ENCODE assay signal across 9 cellular contexts in genomic region chr9:16869140-16869903, GRCh38. TPM values are rescaled to one million over a fixed set of nuclear protein-coding genes. Genes with fewer than 3 reads are reported as not detected.
DNase-seq lines count a peak whose midpoint lies in the region; ATAC-seq and TF ChIP-seq lines count a peak whose summit lies in the region.
"Had no signal": no experiment of that assay in that cellular context is flagged by ENCODE, and none has a peak within 500 bp of the region (broad histone marks: within the 10 kb centered on the region; RNA-seq: fewer than 3 reads in every experiment).

No MANE protein-coding gene starts in this region.

- H3K4me3 ChIP-seq in choroid plexus epithelial cell (ENCODE audit: low read depth, low read length), result peak overlapping the region; percentile 85

- H3K27ac Mint-ChIP-seq in activated T-cell treated with anti-CD3 and anti-CD28 coated beads, Interleukin-2, amount 50 U/mL, for 24 hours, result no peak overlapping the region
- peak overlapping the region; percentile 48 for H3K27ac Mint-ChIP-seq in type B pancreatic cell

- H3K27me3 Mint-ChIP-seq in activated T-cell treated with anti-CD3 and anti-CD28 coated beads, Interleukin-2, amount 50 U/mL, for 4 hours (ENCODE audit: low read depth), result peaks cover 34% of the 10 kb centered on the region
- H3K27me3 Mint-ChIP-seq in activated T-cell treated with anti-CD3 and anti-CD28 coated beads, Interleukin-2, amount 50 U/mL, for 24 hours, result peaks cover 47% of the 10 kb centered on the region
- H3K27me3 Mint-ChIP-seq in type B pancreatic cell, result peaks cover 46% of the 10 kb centered on the region

- no peak for DNase-seq in activated T-cell treated with anti-CD3 and anti-CD28 coated beads, Interleukin-2, amount 50 U/mL, for 4 hours
- DNase-seq in activated T-cell treated with anti-CD3 and anti-CD28 coated beads, Interleukin-2, amount 50 U/mL, for 24 hours, result no peak
- DNase-seq in choroid plexus epithelial cell (ENCODE audit: low read depth) (peak; percentile 60), medulla oblongata (ENCODE audit: extremely low spot score) (peak; percentile 42), type B pancreatic cell (ENCODE audit: extremely low spot score, unreplicated experiment) (no peak)
- DNase-seq in stimulated activated CD4-positive, alpha-beta T cell treated with anti-CD3 and anti-CD28 coated beads, Interleukin-4, amount 100 ng/mL, for 1 hour, result no peak
- DNase-seq in stimulated activated CD4-positive, alpha-beta T cell treated with anti-CD3 and anti-CD28 coated beads, Interleukin-15, amount 100 ng/mL, for 24 hours, result no peak
- DNase-seq: effector CD8-positive, alpha-beta T cell had no signal

- ATAC-seq in activated T-cell treated with anti-CD3 and anti-CD28 coated beads, Interleukin-2, amount 50 U/mL, for 4 hours, result no peak
- ATAC-seq in GM18519 (IDR thresholded peaks at IDR 0.05; ENCODE audit: low FRiP score, unreplicated experiment), result no peak

- TF ChIP-seq CTCF in choroid plexus epithelial cell (conservative IDR thresholded peaks at IDR 0.05; ENCODE audit: low read depth, low read length) (no peak), type B pancreatic cell (conservative IDR thresholded peaks at IDR 0.05) (no peak)

- no peaks in the 10 kb centered on the region for H3K36me3 Mint-ChIP-seq in activated T-cell treated with anti-CD3 and anti-CD28 coated beads, Interleukin-2, amount 50 U/mL, for 4 hours (ENCODE audit: insufficient read depth)
- H3K36me3 Mint-ChIP-seq in activated T-cell treated with anti-CD3 and anti-CD28 coated beads, Interleukin-2, amount 50 U/mL, for 24 hours (ENCODE audit: low read depth), result no peaks in the 10 kb centered on the region
- H3K36me3 Mint-ChIP-seq in type B pancreatic cell, result no peaks in the 10 kb centered on the region

- no peaks in the 10 kb centered on the region for H3K9me3 Mint-ChIP-seq in activated T-cell treated with anti-CD3 and anti-CD28 coated beads, Interleukin-2, amount 50 U/mL, for 4 hours
- H3K9me3 Mint-ChIP-seq in activated T-cell treated with anti-CD3 and anti-CD28 coated beads, Interleukin-2, amount 50 U/mL, for 24 hours, result no peaks in the 10 kb centered on the region
- no peaks in the 10 kb centered on the region for H3K9me3 Mint-ChIP-seq in type B pancreatic cell

- peaks cover 8% of the 10 kb centered on the region for H3K4me1 Mint-ChIP-seq in activated T-cell treated with anti-CD3 and anti-CD28 coated beads, Interleukin-2, amount 50 U/mL, for 4 hours (ENCODE audit: low read depth)
- H3K4me1 Mint-ChIP-seq in activated T-cell treated with anti-CD3 and anti-CD28 coated beads, Interleukin-2, amount 50 U/mL, for 24 hours (ENCODE audit: low read depth), result peaks cover 5% of the 10 kb centered on the region
- peaks cover 30% of the 10 kb centered on the region for H3K4me1 Mint-ChIP-seq in type B pancreatic cell (ENCODE audit: unreplicated experiment)

- peak overlapping the region; percentile 17 for H3K4me3 Mint-ChIP-seq in activated T-cell treated with anti-CD3 and anti-CD28 coated beads, Interleukin-2, amount 50 U/mL, for 4 hours
- H3K4me3 Mint-ChIP-seq in activated T-cell treated with anti-CD3 and anti-CD28 coated beads, Interleukin-2, amount 50 U/mL, for 24 hours, result no peak overlapping the region
- H3K4me3 Mint-ChIP-seq in type B pancreatic cell, result peak overlapping the region; percentile 98

RNA-seq across cellular contexts. Expression of gene BNC2, which starts 1.1 kb away (rescaled TPM):
- total RNA-seq in activated T-cell treated with anti-CD3 and anti-CD28 coated beads, Interleukin-2, amount 50 U/mL, for 4 hours, result under 1 TPM; 0.08 to 0.29 (median 0.25) TPM
- total RNA-seq in type B pancreatic cell (ENCODE audit: low replicate concordance), result 7.6 and 80.9 TPM in 2 replicates

Comparison
In these comparisons a context has a peak if more than half of its experiments do, and no peak if none do; other contexts are left out.
1. DNase-seq: peak in choroid plexus epithelial cell (single experiment) and medulla oblongata (single experiment); none in activated T-cell treated with anti-CD3 and anti-CD28 coated beads, Interleukin-2, amount 50 U/mL, for 4 hours (single experiment), activated T-cell treated with anti-CD3 and anti-CD28 coated beads, Interleukin-2, amount 50 U/mL, for 24 hours (single experiment), type B pancreatic cell (single experiment), stimulated activated CD4-positive, alpha-beta T cell treated with anti-CD3 and anti-CD28 coated beads, Interleukin-4, amount 100 ng/mL, for 1 hour (single experiment) and stimulated activated CD4-positive, alpha-beta T cell treated with anti-CD3 and anti-CD28 coated beads, Interleukin-15, amount 100 ng/mL, for 24 hours (single experiment).